In the genomic region with DNA sequence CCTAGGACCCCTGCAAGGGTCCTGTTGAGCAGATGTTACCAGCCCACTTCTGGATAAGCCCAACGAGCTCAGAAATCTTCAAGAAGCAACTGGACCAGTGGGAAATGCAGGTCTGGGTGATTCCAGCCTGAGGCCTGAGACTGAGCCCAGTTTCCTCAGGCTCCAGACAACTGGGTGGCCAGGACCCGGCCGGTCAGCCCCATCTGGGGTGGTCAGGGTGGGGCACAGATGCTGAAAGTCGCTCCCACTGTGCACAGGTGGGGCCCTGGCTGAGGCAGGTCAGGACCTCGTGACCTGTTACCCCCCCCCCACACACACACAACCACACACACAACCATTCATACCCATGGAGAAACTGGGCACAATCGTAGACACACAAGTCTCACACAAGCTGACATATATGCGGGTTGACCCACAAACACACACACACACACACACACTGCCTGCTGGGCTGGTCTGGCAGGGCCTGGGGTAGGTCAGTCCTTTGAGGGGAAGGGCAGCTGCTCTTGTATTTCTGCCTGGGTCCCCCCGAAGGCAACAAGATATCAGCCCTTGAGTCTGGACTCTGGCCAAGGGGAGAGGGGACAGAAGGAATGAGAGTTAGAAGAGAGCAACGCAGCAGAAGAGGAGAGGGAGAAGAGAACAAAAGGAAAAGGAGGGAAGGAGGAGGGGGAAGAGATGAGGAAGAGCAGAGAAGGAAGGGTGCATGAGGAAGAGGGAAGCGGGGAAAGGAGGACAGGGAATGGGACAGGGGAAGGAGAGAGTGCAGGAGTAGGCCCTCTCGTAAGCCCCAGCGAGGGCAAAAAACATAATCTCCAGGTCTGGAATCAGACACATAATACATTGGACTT, we compare ENCODE assay signal across 18 cellular contexts.
DNase-seq lines count a peak whose midpoint lies in the region; ATAC-seq and TF ChIP-seq lines count a peak whose summit lies in the region.
"Had no signal": no experiment of that assay in that cellular context is flagged by ENCODE, and none has a peak within 500 bp of the region (broad histone marks: within the 10 kb centered on the region; RNA-seq: fewer than 3 reads in every experiment).

No MANE protein-coding gene starts in this region.

- no peak for TF ChIP-seq CTCF in left ventricle myocardium inferior (IDR thresholded peaks at IDR 0.05; ENCODE audit: borderline replicate concordance)
- TF ChIP-seq CTCF in esophagus muscularis mucosa (IDR thresholded peaks at IDR 0.05) = no peak
- no peak for TF ChIP-seq CTCF in osteoblast (IDR thresholded peaks at IDR 0.05; ENCODE audit: extremely low read depth, low read depth, low read length)
- no peak for TF ChIP-seq CTCF in natural killer cell (IDR thresholded peaks at IDR 0.05)

- no peak overlapping the region for H3K27ac Mint-ChIP-seq in natural killer cell
- H3K27ac Mint-ChIP-seq: CD8-positive, alpha-beta T cell; nephron progenitor cell had no signal

- H3K79me2 ChIP-seq in osteoblast (ENCODE audit: insufficient read depth, low read length) = no peaks in the 10 kb centered on the region

- H3K4me1 Mint-ChIP-seq in natural killer cell = peaks cover 0 to 8% of the 10 kb centered on the region in 2 donors

- TF ChIP-seq EP300 in esophagus muscularis mucosa (IDR thresholded peaks at IDR 0.05) = no peak

- H3K4me3 Mint-ChIP-seq in natural killer cell = no peak overlapping the region
- H3K4me3 Mint-ChIP-seq: CD8-positive, alpha-beta T cell had no signal

- peak overlapping the region; percentile 44 for H3K4me2 ChIP-seq in osteoblast (ENCODE audit: insufficient read depth, low read length)

- H3K4me3 ChIP-seq in left ventricle myocardium inferior (no peak overlapping the region), right cardiac atrium (ENCODE audit: low read length) (no peak overlapping the region), esophagus muscularis mucosa (no peak overlapping the region), osteoblast (ENCODE audit: insufficient read depth, low read length) (no peak overlapping the region)
- H3K4me3 ChIP-seq: lung, testis had no signal

- no peak for TF ChIP-seq POLR2A in esophagus muscularis mucosa (IDR thresholded peaks at IDR 0.05; ENCODE audit: low read depth)

- intact Hi-C loops in left ventricle myocardium inferior (cut with micrococcal nuclease) (no loop called here), right cardiac atrium (cut with DNase I) (no loop called here), esophagus muscularis mucosa (cut with DNase I) (no loop called here), natural killer cell (cut with micrococcal nuclease) (no loop called here)

- ATAC-seq in right cardiac atrium = no peak
- ATAC-seq in natural killer cell = no peak
- ATAC-seq: CD8-positive, alpha-beta T cell; Panc1 had no signal

- H3K4me1 ChIP-seq in left ventricle myocardium inferior (peaks cover 35% of the 10 kb centered on the region), right cardiac atrium (ENCODE audit: control insufficient read depth, insufficient read depth, low read length) (no peaks in the 10 kb centered on the region), esophagus muscularis mucosa (peaks cover 18 to 64% (median 58%) of the 10 kb centered on the region in 4 donors), osteoblast (ENCODE audit: insufficient read depth, low read length) (peaks cover 37% of the 10 kb centered on the region)

- H4K20me1 ChIP-seq in osteoblast (ENCODE audit: insufficient read depth, low read length) = no peaks in the 10 kb centered on the region

- peaks cover 8 to 17% of the 10 kb centered on the region in 2 donors for H3K27me3 Mint-ChIP-seq in natural killer cell (ENCODE audit: low read depth in 2 of 2)

- H3K9me3 Mint-ChIP-seq in natural killer cell = no peaks in the 10 kb centered on the region
- H3K9me3 Mint-ChIP-seq: CD8-positive, alpha-beta T cell; nephron progenitor cell had no signal

- H2AFZ ChIP-seq in osteoblast (ENCODE audit: low read length) = peak overlapping the region; percentile 81

- WGBS in right cardiac atrium = 81% methylated on average over 12 of the region's 12 CpGs
- WGBS in esophagus muscularis mucosa = 82% methylated on average over 9 of the region's 12 CpGs

- no peaks in the 10 kb centered on the region for H3K36me3 Mint-ChIP-seq in natural killer cell
- H3K36me3 Mint-ChIP-seq: CD8-positive, alpha-beta T cell had no signal

- H3K9me3 ChIP-seq in left ventricle myocardium inferior (replicated peaks) (no peaks in the 10 kb centered on the region), right cardiac atrium (ENCODE audit: control insufficient read depth, low read length) (no peaks in the 10 kb centered on the region), esophagus muscularis mucosa (no peaks in the 10 kb centered on the region), osteoblast (ENCODE audit: low read depth, low read length) (no peaks in the 10 kb centered on the region)
- H3K9me3 ChIP-seq: testis had no signal

- H3K27ac ChIP-seq in left ventricle myocardium inferior (replicated peaks) (peak overlapping the region; percentile 73), right cardiac atrium (ENCODE audit: low read length) (no peak overlapping the region), esophagus muscularis mucosa (replicated peaks in 1 of 4) (peak overlapping the region; percentile 12 to 62 (median 34)), osteoblast (ENCODE audit: low read depth, low read length) (peak overlapping the region; percentile 26)
- H3K27ac ChIP-seq: testis had no signal

- H3K27me3 ChIP-seq in left ventricle myocardium inferior (ENCODE audit: low read depth) = peaks cover 14% of the 10 kb centered on the region
- H3K27me3 ChIP-seq in right cardiac atrium (ENCODE audit: control insufficient read depth, insufficient read depth) = no peaks in the 10 kb centered on the region
- no peaks in the 10 kb centered on the region for H3K27me3 ChIP-seq in esophagus muscularis mucosa
- H3K27me3 ChIP-seq in osteoblast (ENCODE audit: insufficient read depth, low read length) = no peaks in the 10 kb centered on the region
- H3K27me3 ChIP-seq: testis had no signal

- H3K36me3 ChIP-seq in left ventricle myocardium inferior (no peaks in the 10 kb centered on the region), esophagus muscularis mucosa (no peaks in the 10 kb centered on the region), osteoblast (ENCODE audit: insufficient read depth, low read length) (no peaks in the 10 kb centered on the region)

- DNase-seq in left ventricle myocardium inferior (no peak), right cardiac atrium (no peak), esophagus muscularis mucosa (ENCODE audit: extremely low spot score) (no peak), osteoblast (ENCODE audit: insufficient read length, low spot score, missing footprints) (peak; percentile 87), GM03348 (ENCODE audit: low spot score) (no peak), LoVo (ENCODE audit: low spot score) (no peak), natural killer cell (no peak), NCI-H2081 treated with DMSO at 0.1 percent for 48 hours (lab: John Stamatoyannopoulos, UW) (no peak)
- DNase-seq: activated CD4-positive, alpha-beta T cell treated with anti-CD3 and anti-CD28 coated beads, Interleukin-2, amount 50 U/mL, for 4 hours; CD8-positive, alpha-beta T cell; foreskin melanocyte; NCI-H1092 treated with DMSO at 0.1 percent for 48 hours; retina; stimulated activated CD4-positive, alpha-beta T cell treated with anti-CD3 and anti-CD28 coated beads, Interleukin-2, amount 100 ng/mL, for 48 hours had no signal
